ENCODE assay signal across 8 cellular contexts in the genomic region with DNA sequence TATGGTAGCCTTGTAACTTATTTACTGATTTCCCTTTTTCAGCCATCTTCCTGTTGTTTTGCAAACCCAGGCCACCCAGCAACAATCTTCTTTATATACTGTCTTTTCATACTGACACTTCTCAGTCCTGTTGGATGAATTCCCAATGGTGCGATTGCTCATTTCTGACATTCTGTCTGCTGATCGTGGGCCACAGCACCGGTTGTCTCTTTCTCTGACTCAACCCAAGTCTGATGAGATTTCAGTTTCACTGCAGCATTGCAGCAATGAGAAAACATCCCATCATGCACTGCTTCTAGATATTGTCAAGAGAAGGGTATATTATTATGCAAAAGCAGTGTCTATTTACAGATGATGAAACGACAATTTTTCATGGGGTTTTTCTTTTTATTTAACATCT.
A peak's percentile ranks its signal among the peaks of the same experiment; 100 is the strongest.
DNase-seq lines count a peak whose midpoint lies in the region; ATAC-seq and TF ChIP-seq lines count a peak whose summit lies in the region.

No MANE protein-coding gene starts in this region.

- H3K4me2 ChIP-seq in PC-3 (ENCODE audit: low read length) = no peak overlapping the region

- H3K9me2 ChIP-seq in PC-3 (replicated peaks; ENCODE audit: low read length) = no peaks in the 10 kb centered on the region

- no peak overlapping the region for H3K9ac ChIP-seq in PC-3 (ENCODE audit: low read length)

- no peak overlapping the region for H3K27ac ChIP-seq in PC-3 (ENCODE audit: low read length)

- H3K27me3 ChIP-seq in PC-3 (ENCODE audit: low read length) = no peaks in the 10 kb centered on the region

- peak; percentile 61 for ATAC-seq in GM19328 (IDR thresholded peaks at IDR 0.05; ENCODE audit: unreplicated experiment)
- peak; percentile 81 for ATAC-seq in HG03066 (IDR thresholded peaks at IDR 0.05; ENCODE audit: low read depth, unreplicated experiment)
- ATAC-seq in PC-3 = no peak
- no peak for ATAC-seq in Right ventricle myocardium superior (ENCODE audit: poor library complexity)

- H2AFZ ChIP-seq in PC-3 (ENCODE audit: low read length) = no peak overlapping the region

- BruUV-seq in PC-3 (replicated peaks; lab: Mats Ljungman, UMichigan) = no TSS peak

- DNase-seq in AG09309 (ENCODE audit: low read depth) = peak; percentile 67
- DNase-seq in amniotic stem cell (lab: John Stamatoyannopoulos, UW) = peak; percentile 10
- no peak for DNase-seq in NCI-H446 (lab: John Stamatoyannopoulos, UW)
- no peak for DNase-seq in NCI-H748 treated with DMSO at 0.1 percent for 48 hours (lab: John Stamatoyannopoulos, UW)
- no peak for DNase-seq in PC-3
- DNase-seq in Right ventricle myocardium superior = no peak

- no peak for TF ChIP-seq CTCF in AG09309 (IDR thresholded peaks at IDR 0.05; ENCODE audit: control insufficient read depth, insufficient read depth, low read depth, low read length, missing control alignments)
- no peak for TF ChIP-seq CTCF in PC-3 (conservative IDR thresholded peaks at IDR 0.05; ENCODE audit: low read depth, low read length)

- intact Hi-C loops in PC-3 (cut with micrococcal nuclease) (no loop called here), Right ventricle myocardium superior (cut with DNase I) (no loop called here)

- H4K20me1 ChIP-seq in PC-3 (ENCODE audit: low read length) = no peaks in the 10 kb centered on the region

- no peaks in the 10 kb centered on the region for H3K79me2 ChIP-seq in PC-3 (ENCODE audit: low read length)

- POLR2A ChIA-PET in PC-3 (lab: Charles Lee; ENCODE audit: unreplicated experiment) = no interaction called here

- no peaks in the 10 kb centered on the region for H3F3A ChIP-seq in PC-3 (ENCODE audit: low read length, unreplicated experiment)

- CTCF ChIA-PET in PC-3 (lab: Charles Lee) = no interaction called here

- no peaks in the 10 kb centered on the region for H3K9me3 ChIP-seq in PC-3 (ENCODE audit: low read length)

- H3K36me3 ChIP-seq in PC-3 (ENCODE audit: low read depth, low read length) = no peaks in the 10 kb centered on the region

- H3K4me3 ChIP-seq in AG09309 (ENCODE audit: control insufficient read depth, low read depth, low read length) = no peak overlapping the region
- no peak overlapping the region for H3K4me3 ChIP-seq in PC-3 (ENCODE audit: low read length)

- no peaks in the 10 kb centered on the region for H3K4me1 ChIP-seq in PC-3 (ENCODE audit: insufficient read depth, low read length)

Comparison
In these comparisons a context has a peak if more than half of its experiments do, and no peak if none do; other contexts are left out.
1. DNase-seq: peak in AG09309 (single experiment) and amniotic stem cell (single experiment); none in NCI-H446 (0 of 2), NCI-H748 treated with DMSO at 0.1 percent for 48 hours (single experiment), PC-3 (single experiment) and Right ventricle myocardium superior (single experiment).
2. ATAC-seq: peak in GM19328 (single experiment) and HG03066 (single experiment); none in PC-3 (single experiment) and Right ventricle myocardium superior (single experiment).